14 cellular contexts compared by ENCODE assay signal in genomic region chr7:106486331-106486730, GRCh38.
DNase-seq lines count a peak whose midpoint lies in the region; ATAC-seq and TF ChIP-seq lines count a peak whose summit lies in the region.
"Had no signal": no experiment of that assay in that cellular context is flagged by ENCODE, and none has a peak within 500 bp of the region (broad histone marks: within the 10 kb centered on the region; RNA-seq: fewer than 3 reads in every experiment).

No MANE protein-coding gene starts in this region.

- DNase-seq in EL: peak; percentile 86
- peak in 1 of 2 experiments; percentile 61 for DNase-seq in SJSA1 (ENCODE audit: low read depth in 1 of 2, low spot score in 2 of 2)
- peak; percentile 57 for DNase-seq in fibroblast of peridontal ligament (ENCODE audit: extremely low read depth)
- DNase-seq in retinal pigment epithelial cell (ENCODE audit: low read depth): peak; percentile 29
- DNase-seq in iPS-NIHi7 (ENCODE audit: extremely low spot score): no peak
- no peak for DNase-seq in mucosa of gallbladder (ENCODE audit: low spot score)
- DNase-seq: CD8-positive, alpha-beta T cell; midbrain; NCI-H1417 treated with DMSO at 0.1 percent for 48 hours had no signal

- H3K4me3 ChIP-seq in SJSA1 (no peak overlapping the region), retinal pigment epithelial cell (ENCODE audit: low read length) (no peak overlapping the region)
- H3K4me3 ChIP-seq: cardiac muscle cell, skin epidermis had no signal

- no peak for TF ChIP-seq CTCF in retinal pigment epithelial cell (conservative IDR thresholded peaks at IDR 0.05; ENCODE audit: low read depth, low read length)

- H3K27ac ChIP-seq in SJSA1: peak overlapping the region; percentile 74
- H3K27ac ChIP-seq: cardiac muscle cell, HL-60 had no signal

- peaks cover 32% of the 10 kb centered on the region for H3K4me1 ChIP-seq in SJSA1 (replicated peaks)

- no peak for ATAC-seq in GM19324 (IDR thresholded peaks at IDR 0.05; ENCODE audit: low FRiP score, unreplicated experiment)
- ATAC-seq in GM19463 (IDR thresholded peaks at IDR 0.05; ENCODE audit: unreplicated experiment): no peak
- ATAC-seq: CD8-positive, alpha-beta T cell had no signal

- no peaks in the 10 kb centered on the region for H3K27me3 ChIP-seq in SJSA1 (replicated peaks)

- H3K36me3 ChIP-seq in SJSA1: peaks cover 5% of the 10 kb centered on the region; the same call in 1 of the 2 replicates
- H3K36me3 ChIP-seq: cardiac muscle cell had no signal

- no peaks in the 10 kb centered on the region for H3K9me3 ChIP-seq in SJSA1 (replicated peaks)

Comparison
In these comparisons a context has a peak if more than half of its experiments do, and no peak if none do; other contexts are left out.
1. DNase-seq: peak in EL (single experiment), fibroblast of peridontal ligament (single experiment) and retinal pigment epithelial cell (single experiment); none in iPS-NIHi7 (single experiment) and mucosa of gallbladder (single experiment).